Comparison of ENCODE assay signal across 13 cellular contexts in the genomic region with DNA sequence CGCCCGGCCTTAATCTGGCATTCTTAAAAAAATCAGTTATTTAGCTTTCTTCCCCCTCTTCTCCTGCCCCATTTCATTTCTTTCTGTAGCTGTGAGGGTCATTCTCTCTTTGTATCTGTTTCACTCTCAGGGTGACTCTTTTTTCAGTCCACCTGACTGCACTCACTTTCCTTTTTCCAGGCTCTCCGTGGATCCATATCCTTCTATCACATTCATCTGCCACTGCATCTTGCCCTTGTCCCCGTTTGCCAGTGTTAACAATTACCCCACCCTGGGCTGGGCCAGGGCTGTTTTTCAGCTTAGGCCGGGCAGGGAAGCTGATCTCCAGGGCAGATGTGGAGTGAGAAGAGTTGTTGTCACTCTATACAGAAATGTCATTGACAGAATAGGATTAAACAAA.
"Had no signal": no experiment of that assay in that cellular context is flagged by ENCODE, and none has a peak within 500 bp of the region (broad histone marks: within the 10 kb centered on the region; RNA-seq: fewer than 3 reads in every experiment).

No MANE protein-coding gene starts in this region.

- DNase-seq: activated CD4-positive, alpha-beta T cell treated with anti-CD3 and anti-CD28 coated beads, Interleukin-2, amount 10 ng/mL, durations not matched to agents 7 days and 5 days; activated CD4-positive, CD25-positive, alpha-beta regulatory T cell; activated CD8-positive, alpha-beta memory T cell treated with anti-CD3 and anti-CD28 coated beads, Interleukin-2, amount 50 U/mL, for 48 hours; activated naive CD8-positive, alpha-beta T cell treated with anti-CD3 and anti-CD28 coated beads, Interleukin-2, amount 10 ng/mL, durations not matched to agents 7 days and 5 days; anterior cingulate cortex; immature natural killer cell; lower lobe of right lung; naive B cell; ovary; SIG-M5 had no signal

- H3K4me1 ChIP-seq: lower lobe of right lung, neural progenitor cell had no signal

- H3K36me3 ChIP-seq: breast epithelium, lower lobe of right lung, neural progenitor cell, ovary had no signal

- H3K27ac ChIP-seq: breast epithelium, lower lobe of right lung, neural progenitor cell, ovary had no signal

- H3K27me3 ChIP-seq: neural progenitor cell, ovary had no signal

- ATAC-seq: lower lobe of right lung; stimulated activated memory B cell treated with anti-CD40 and anti-IgM and Interleukin-4, amounts not matched to agents 10 μg/mL and 1 μg/mL and 100 μg/mL, for 72 hours had no signal

- H3K9ac ChIP-seq: neural progenitor cell had no signal

- H3K4me3 ChIP-seq: breast epithelium, lower lobe of right lung, neural progenitor cell, ovary had no signal

- H3K9me3 ChIP-seq: breast epithelium, lower lobe of right lung, ovary had no signal
